8 cellular contexts compared by ENCODE assay signal in the genomic region with DNA sequence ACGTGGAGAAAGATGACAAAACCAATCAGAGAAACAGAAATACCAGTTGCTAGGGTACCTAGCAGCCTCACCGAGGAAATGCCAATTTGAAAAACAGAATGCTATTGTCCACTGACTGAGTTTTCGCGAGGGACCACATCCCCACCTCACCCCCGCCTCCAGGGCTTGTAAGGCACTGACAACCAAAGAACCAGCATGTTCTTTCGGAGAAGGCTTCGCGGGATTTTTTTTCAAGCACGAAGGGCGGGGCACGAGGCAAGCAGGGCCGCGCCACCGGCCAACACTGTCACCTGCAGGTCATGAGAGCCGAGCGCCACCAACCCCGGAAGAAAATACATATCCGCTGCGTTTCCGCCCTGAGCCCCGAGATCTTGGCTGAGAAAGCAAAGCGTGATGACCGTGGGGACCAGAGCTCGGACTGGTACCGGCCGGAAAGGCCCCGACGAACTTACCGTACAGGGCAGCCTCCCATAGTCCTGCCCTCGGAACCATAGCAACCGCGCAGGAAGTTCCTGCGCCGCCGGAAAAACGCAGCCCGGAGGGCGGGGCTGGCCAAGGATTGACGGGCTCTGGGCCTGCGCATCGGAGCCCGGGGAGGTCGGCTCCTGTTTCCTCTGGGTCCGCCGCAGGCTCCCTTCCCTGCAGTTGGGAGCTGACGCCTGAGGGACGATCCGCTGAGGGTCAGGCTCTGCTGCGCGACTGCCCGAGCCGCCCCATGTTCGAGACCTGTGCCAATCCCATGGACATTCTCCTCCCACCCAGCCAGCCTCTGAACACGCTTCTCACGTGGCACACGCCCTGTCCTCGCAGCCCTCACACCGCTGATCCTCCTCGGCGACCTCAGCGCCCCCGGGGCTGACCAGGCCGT. TPM values are rescaled to one million over a fixed set of nuclear protein-coding genes. Genes with fewer than 3 reads are reported as not detected.
DNase-seq lines count a peak whose midpoint lies in the region; ATAC-seq and TF ChIP-seq lines count a peak whose summit lies in the region.

No MANE protein-coding gene starts in this region.

- DNase-seq in AG08396 (ENCODE audit: low spot score) (peak; percentile 80), NCI-H2171 treated with DMSO at 0.1 percent for 48 hours (lab: John Stamatoyannopoulos, UW) (peak; percentile 83), mammary epithelial cell (peak; percentile 84), iPS-NIHi11 (ENCODE audit: low spot score) (peak; percentile 77)

- WGBS in mammary epithelial cell (ENCODE audit: low coverage, missing lambda C conversion rate), result 36% methylated on average over 28 of the region's 63 CpGs

- in situ Hi-C loops in mammary epithelial cell (cut with MboI; ENCODE audit: low sequenced_read_pairs in 2 of 2), result no loop called here

- H3K9ac ChIP-seq in mammary epithelial cell (ENCODE audit: insufficient read depth, low read length), result peak overlapping the region; percentile 49

- H3K79me2 ChIP-seq in mammary epithelial cell (ENCODE audit: insufficient read depth, low read length), result no peaks in the 10 kb centered on the region

- H3K27ac ChIP-seq in VCaP (peak overlapping the region; percentile 88), mammary epithelial cell (ENCODE audit: insufficient read depth, low read depth, low read length) (peak overlapping the region; percentile 71), skin epidermis (peak overlapping the region; percentile 26 to 94 (median 86))

- dilution Hi-C loops in mammary epithelial cell (cut with HindIII; ENCODE audit: low sequenced_read_pairs), result no loop called here

- H2AFZ ChIP-seq in mammary epithelial cell (ENCODE audit: low read depth, low read length), result peak overlapping the region; percentile 88

- ATAC-seq in GM18873 (IDR thresholded peaks at IDR 0.05; ENCODE audit: low FRiP score, unreplicated experiment), result peak; percentile 86
- ATAC-seq in HG03135 (IDR thresholded peaks at IDR 0.05; ENCODE audit: unreplicated experiment), result peak; percentile 90

- TSS peak; percentile 55 for BruUV-seq in mammary epithelial cell (replicated peaks; lab: Mats Ljungman, UMichigan)

- CTCF ChIA-PET in mammary epithelial cell (lab: Charles Lee; ENCODE audit: low non-redundant PET), result no interaction called here

- H3K4me1 ChIP-seq in mammary epithelial cell (ENCODE audit: insufficient read depth, low read length), result no peaks in the 10 kb centered on the region

- intact Hi-C loops in mammary epithelial cell (cut with micrococcal nuclease), result no loop called here

- TF ChIP-seq CTCF in VCaP (conservative IDR thresholded peaks at IDR 0.05), result peak; percentile 85
- peak; percentile 8 to 47 for TF ChIP-seq CTCF in mammary epithelial cell (conservative IDR thresholded peaks at IDR 0.05 in 1 of 2, IDR thresholded peaks at IDR 0.05 in 1 of 2; ENCODE audit: extremely low read depth in 1 of 2, insufficient read depth in 1 of 2, low read depth in 1 of 2, low read length in 2 of 2)

- H3K4me3 ChIP-seq in mammary epithelial cell (replicated peaks in 1 of 3; ENCODE audit: insufficient read depth in 1 of 3, low read depth in 2 of 3, low read length in 3 of 3) (peak overlapping the region; percentile 46 to 70 (median 57)), skin epidermis (peak overlapping the region; percentile 44 to 50 (median 46))

- no peaks in the 10 kb centered on the region for H3K9me3 ChIP-seq in mammary epithelial cell (replicated peaks; ENCODE audit: insufficient read depth, low read length)

- H3K4me2 ChIP-seq in mammary epithelial cell (ENCODE audit: insufficient read depth, low read depth, low read length), result peak overlapping the region; percentile 83

- no peaks in the 10 kb centered on the region for H3K27me3 ChIP-seq in mammary epithelial cell (ENCODE audit: insufficient read depth, low read length)

- no peaks in the 10 kb centered on the region for H3K36me3 ChIP-seq in mammary epithelial cell (ENCODE audit: insufficient read depth, low read length)

- no peaks in the 10 kb centered on the region for H4K20me1 ChIP-seq in mammary epithelial cell (ENCODE audit: insufficient read depth, low read length)

RNA-seq across cellular contexts. Expression of gene PAGE5, which starts 59.2 kb away (rescaled TPM):
- total RNA-seq in mammary epithelial cell, result not detected
- not detected for polyA plus RNA-seq in mammary epithelial cell
- polyA minus RNA-seq in mammary epithelial cell, result not detected

Comparison
In these comparisons a context has a peak if more than half of its experiments do, and no peak if none do; other contexts are left out.
1. Peak in every context shown above with its lines: DNase-seq, ATAC-seq, H3K4me3 ChIP-seq and H3K27ac ChIP-seq.